ENCODE assay signal across 20 cellular contexts in genomic region chr14:79543348-79543747, GRCh38.
"Had no signal": no experiment of that assay in that cellular context is flagged by ENCODE, and none has a peak within 500 bp of the region (broad histone marks: within the 10 kb centered on the region; RNA-seq: fewer than 3 reads in every experiment).

No MANE protein-coding gene starts in this region.

- H3K4me3 ChIP-seq: adrenal gland, body of pancreas, Peyer's patch, SJSA1 had no signal

- ATAC-seq: activated CD8-positive, alpha-beta T cell treated with anti-CD3 and anti-CD28 coated beads, Interleukin-2, amount 10 ng/mL, durations not matched to agents 7 days and 5 days; body of pancreas had no signal

- H3K27ac ChIP-seq: adrenal gland, body of pancreas, Peyer's patch, RWPE1, SJSA1 had no signal

- DNase-seq: activated CD4-positive, alpha-beta T cell treated with anti-CD3 and anti-CD28 coated beads for 48 hours; activated CD4-positive, alpha-beta T cell treated with anti-CD3 and anti-CD28 coated beads, Interleukin-2, amount 50 U/mL, for 4 hours; activated CD4-positive, CD25-positive, alpha-beta regulatory T cell treated with anti-CD3 and anti-CD28 coated beads, Interleukin-2, amount 50 U/mL, for 72 hours; activated CD8-positive, alpha-beta memory T cell treated with anti-CD3 and anti-CD28 coated beads, Interleukin-2, amount 50 U/mL, for 48 hours; activated CD8-positive, alpha-beta T cell treated with anti-CD3 and anti-CD28 coated beads, Interleukin-2, amount 10 ng/mL, durations not matched to agents 7 days and 5 days; activated naive CD4-positive, alpha-beta T cell treated with anti-CD3 and anti-CD28 coated beads, Interleukin-2, amount 50 U/mL, for 16 hours; activated naive CD8-positive, alpha-beta T cell treated with anti-CD3 and anti-CD28 coated beads, Interleukin-2, amount 10 ng/mL, durations not matched to agents 7 days and 5 days; activated T-cell treated with anti-CD3 and anti-CD28 coated beads, Interleukin-2, amount 50 U/mL, for 1 hour; adrenal gland; anterior cingulate cortex; central memory CD4-positive, alpha-beta T cell; Kasumi-1; NCI-H1105 treated with DMSO at 0.1 percent for 48 hours; NCI-H1436 treated with DMSO at 0.1 percent for 48 hours; NCI-H187; Peyer's patch; Right ventricle myocardium superior had no signal

- H3K36me3 ChIP-seq: adrenal gland, Peyer's patch, SJSA1 had no signal

- H3K4me1 ChIP-seq: adrenal gland, body of pancreas, Peyer's patch had no signal

- H3K9me3 ChIP-seq: adrenal gland, body of pancreas, Peyer's patch, SJSA1 had no signal

- H3K27me3 ChIP-seq: adrenal gland, body of pancreas, Peyer's patch, SJSA1 had no signal
